ENCODE assay signal across 8 cellular contexts in genomic region chr21:29164330-29164942, GRCh38. TPM values are rescaled to one million over a fixed set of nuclear protein-coding genes. Genes with fewer than 3 reads are reported as not detected.
A peak's percentile ranks its signal among the peaks of the same experiment; 100 is the strongest.
DNase-seq lines count a peak whose midpoint lies in the region; TF ChIP-seq lines count a peak whose summit lies in the region.

No MANE protein-coding gene starts in this region.

- peak; percentile 14 for DNase-seq in DMS 273 treated with DMSO at 0.1 percent for 48 hours (lab: John Stamatoyannopoulos, UW)
- peak; percentile 28 for DNase-seq in SK-N-SH
- peak; percentile 93 for DNase-seq in fibroblast of the aortic adventitia (ENCODE audit: low read depth)
- DNase-seq in prostate gland (ENCODE audit: low spot score) = no peak
- DNase-seq in GM19240 (ENCODE audit: insufficient read length, low spot score) = no peak
- DNase-seq in ureter (ENCODE audit: low spot score) = no peak
- DNase-seq in immature natural killer cell = no peak

- 0 out of 2 replicates have a peak overlapping the region, but pooled peaks have one; percentile 48 for H3K4me2 ChIP-seq in SK-N-SH

- CTCF ChIA-PET in SK-N-SH (lab: Yijun Ruan, JAX) = interaction anchor here (0.6 to 2.8 kb wide), 21 partner anchors 9 to 685 kb away, joined by 3 to 21 read pairs (median 4); no protein-coding TSS in a partner anchor

- H3K4me1 ChIP-seq in SK-N-SH (ENCODE audit: control insufficient read depth in 1 of 2, insufficient read depth in 2 of 2, low read depth in 1 of 2, low read length in 1 of 2) (peaks cover 0 to 12% of the 10 kb centered on the region in 2 experiments; a peak in 2 of 4 replicates), prostate gland (replicated peaks) (no peaks in the 10 kb centered on the region)

- no peak for TF ChIP-seq POLR2A in prostate gland (IDR thresholded peaks at IDR 0.05)

- H3K4me3 ChIP-seq in SK-N-SH (ENCODE audit: low read depth in 2 of 2, low read length in 1 of 2) = peak overlapping the region in 1 of 2 experiments; percentile 39; a peak in 1 of 4 replicates
- H3K4me3 ChIP-seq in fibroblast of the aortic adventitia (ENCODE audit: low read depth, low read length) = no peak overlapping the region
- H3K4me3 ChIP-seq in prostate gland = no peak overlapping the region

- H2AFZ ChIP-seq in SK-N-SH (ENCODE audit: low read depth) = peak overlapping the region; percentile 89

- H3K4me1 Mint-ChIP-seq in immature natural killer cell = peaks cover 0 to 12% of the 10 kb centered on the region in 2 donors

- no peaks in the 10 kb centered on the region for H3K9me3 Mint-ChIP-seq in immature natural killer cell

- H3K9ac ChIP-seq in SK-N-SH = peak overlapping the region; percentile 45

- H3K27me3 Mint-ChIP-seq in immature natural killer cell (ENCODE audit: low read depth in 3 of 3) = no peaks in the 10 kb centered on the region

- H3K36me3 ChIP-seq in SK-N-SH (replicated peaks in 1 of 2; ENCODE audit: control insufficient read depth in 1 of 2, insufficient read depth in 2 of 2, low read length in 1 of 2) (no peaks in the 10 kb centered on the region), prostate gland (no peaks in the 10 kb centered on the region)

- no peak overlapping the region for H3K27ac Mint-ChIP-seq in immature natural killer cell

- intact Hi-C loops in prostate gland (cut with DNase I) = loop anchor here (5.0 to 10.0 kb wide), 3 partner anchors 130 to 208 kb away; partner anchors contain the start of gene BACH1

- H3K9me2 ChIP-seq in SK-N-SH = no peaks in the 10 kb centered on the region

- H3K27ac ChIP-seq in SK-N-SH (ENCODE audit: low read depth in 2 of 2, low read length in 1 of 2) (peak overlapping the region in 1 of 2 experiments; percentile 44; a peak in 3 of 4 replicates), prostate gland (no peak overlapping the region)

- TF ChIP-seq EP300 in Ishikawa (IDR thresholded peaks at IDR 0.05; ENCODE audit: borderline replicate concordance) (no peak), SK-N-SH (IDR thresholded peaks at IDR 0.05; ENCODE audit: borderline replicate concordance in 1 of 2, low read depth in 1 of 2, low read length in 1 of 2) (no peak)

- peak; percentile 78 for TF ChIP-seq RAD21 in Ishikawa (IDR thresholded peaks at IDR 0.05; ENCODE audit: low read depth)
- TF ChIP-seq RAD21 in SK-N-SH (IDR thresholded peaks at IDR 0.05; ENCODE audit: low read length) = peak; percentile 86

- no peaks in the 10 kb centered on the region for H3F3A ChIP-seq in SK-N-SH (replicated peaks; ENCODE audit: insufficient read depth)

- 13% methylated on average over 8 of the region's 8 CpGs for WGBS in SK-N-SH (ENCODE audit: low lambda C conversion rate)
- WGBS in prostate gland = 15% methylated on average over 8 of the region's 8 CpGs

- H3K79me2 ChIP-seq in SK-N-SH (ENCODE audit: insufficient read depth) = no peaks in the 10 kb centered on the region

- POLR2A ChIA-PET in SK-N-SH (lab: Yijun Ruan, JAX) = no interaction called here

- peaks cover 4 to 25% (median 10%) of the 10 kb centered on the region in 3 donors for H3K36me3 Mint-ChIP-seq in immature natural killer cell

- H3K9me3 ChIP-seq in SK-N-SH (no peaks in the 10 kb centered on the region), prostate gland (no peaks in the 10 kb centered on the region)

- H4K20me1 ChIP-seq in SK-N-SH (ENCODE audit: insufficient read depth) = no peaks in the 10 kb centered on the region

- TF ChIP-seq CTCF in SK-N-SH (IDR thresholded peaks at IDR 0.05) (peak; percentile 90), fibroblast of the aortic adventitia (IDR thresholded peaks at IDR 0.05; ENCODE audit: insufficient read depth, low read length) (peak; percentile 86), prostate gland (IDR thresholded peaks at IDR 0.05) (peak in 3 of 4 experiments; percentile 50 to 77 (median 77))

- no peak overlapping the region for H3K4me3 Mint-ChIP-seq in immature natural killer cell

- H3K27me3 ChIP-seq in SK-N-SH (ENCODE audit: insufficient read depth) (no peaks in the 10 kb centered on the region), prostate gland (replicated peaks; ENCODE audit: insufficient read depth) (no peaks in the 10 kb centered on the region)

TF ChIP-seq in Ishikawa, 13 proteins besides CTCF, POLR2A, EP300 and RAD21:
- TF ChIP-seq CEBPB (IDR thresholded peaks at IDR 0.05) = no peak
- TF ChIP-seq ZBTB7A (IDR thresholded peaks at IDR 0.05; ENCODE audit: low read depth) = no peak

TF ChIP-seq in SK-N-SH, 30 proteins besides CTCF, POLR2A, EP300 and RAD21:
- TF ChIP-seq SMC3 (IDR thresholded peaks at IDR 0.05; ENCODE audit: low read depth, low read length) (peak; percentile 83), ELF1 (IDR thresholded peaks at IDR 0.05) (no peak)
TF ChIP-seq in SK-N-SH: peak in this region for 1.

RNA-seq across cellular contexts. Expression of gene MAP3K7CL, which starts 34.0 kb away (rescaled TPM):
- polyA plus RNA-seq in SK-N-SH (2012; rRNA removed) (2.3 and 5.2 TPM in 2 replicates), immature natural killer cell (10 to 100 TPM in 2 of 3 donors, 1 to 10 TPM in 1; 9.2 to 18.8 (median 12.5) TPM)
- polyA plus RNA-seq in SK-N-SH (2012; cell fraction: cytosol; rRNA removed) = 4.1 and 5.1 TPM in 2 replicates
- polyA plus RNA-seq in SK-N-SH (2012; cell fraction: nucleus; rRNA removed) = 1.3 and 2.0 TPM in 2 replicates
- total RNA-seq in fibroblast of the aortic adventitia (ENCODE audit: low replicate concordance) (6.9 and 18.7 TPM in 2 replicates), prostate gland (10 to 100 TPM in 1 of 2 donors, 1 to 10 TPM in 1; 8.7 to 13.2 TPM), ureter (11.5 TPM)

Comparison
In these comparisons a context has a peak if more than half of its experiments do, and no peak if none do; other contexts are left out.
1. DNase-seq: peak in DMS 273 treated with DMSO at 0.1 percent for 48 hours (single experiment), SK-N-SH (single experiment) and fibroblast of the aortic adventitia (single experiment); none in prostate gland (single experiment), GM19240 (single experiment), ureter (single experiment) and immature natural killer cell (0 of 3).
2. Peak in every context shown above with its lines, with median percentiles within 50 percentile points of each other: CTCF ChIP-seq.